ENCODE assay signal across 12 cellular contexts in the genomic region with DNA sequence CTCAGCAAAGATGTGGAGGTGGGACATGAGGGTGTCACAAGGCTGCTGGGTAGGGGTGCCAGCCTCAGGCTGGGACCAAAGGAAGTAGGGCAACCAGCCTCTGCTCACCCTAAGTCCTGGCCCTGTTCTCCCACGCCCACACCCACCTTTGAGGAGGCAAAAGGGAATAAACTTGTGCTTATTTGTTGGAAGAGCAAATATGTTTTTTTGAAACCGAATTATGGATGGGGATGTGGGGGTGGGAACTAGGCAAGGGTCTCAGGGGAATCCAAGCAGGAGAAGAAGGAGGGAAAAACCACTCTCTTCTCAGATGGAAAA. TPM values are rescaled to one million over a fixed set of nuclear protein-coding genes. Genes with fewer than 3 reads are reported as not detected.
DNase-seq lines count a peak whose midpoint lies in the region; ATAC-seq and TF ChIP-seq lines count a peak whose summit lies in the region.
"Had no signal": no experiment of that assay in that cellular context is flagged by ENCODE, and none has a peak within 500 bp of the region (broad histone marks: within the 10 kb centered on the region; RNA-seq: fewer than 3 reads in every experiment).

No MANE protein-coding gene starts in this region.

- peaks cover under 1% of the 10 kb centered on the region; the same call in 1 of the 2 replicates for H3K36me3 Mint-ChIP-seq in HFFc6 (ENCODE audit: low read depth)
- peaks cover 18% of the 10 kb centered on the region for H3K36me3 Mint-ChIP-seq in activated T-helper 2 cell treated with anti-CD3 and anti-CD28 coated beads, Interferon-gamma antibody, Interleukin-2, Interleukin-4, amounts not matched to agents 10 μg/mL and 5 μg/mL and 100 μg/mL, durations not matched to agents 14 hours and 24 hours and 36 hours (ENCODE audit: low read depth)

- H3K9ac ChIP-seq in BLaER1 treated with 17β-estradiol and CSF1 and Interleukin-3, amounts not matched to agents 10 nM and 100 nM = peak overlapping the region in 4 of 11 experiments; percentile 20 to 66 (median 51); a peak in 7 of 22 replicates
- H3K9ac ChIP-seq in IMR-90 (ENCODE audit: low read depth, low read length) = no peak overlapping the region

- peaks cover 49% of the 10 kb centered on the region for H3K4me1 Mint-ChIP-seq in HFFc6 (ENCODE audit: low read depth)
- peaks cover 58% of the 10 kb centered on the region for H3K4me1 Mint-ChIP-seq in activated T-helper 2 cell treated with anti-CD3 and anti-CD28 coated beads, Interferon-gamma antibody, Interleukin-2, Interleukin-4, amounts not matched to agents 10 μg/mL and 5 μg/mL and 100 μg/mL, durations not matched to agents 14 hours and 24 hours and 36 hours (ENCODE audit: low read depth)

- H4K20me1 ChIP-seq in BLaER1 treated with 17β-estradiol and CSF1 and Interleukin-3, amounts not matched to agents 10 nM and 100 nM = peaks cover 1 to 17% (median 15%) of the 10 kb centered on the region in 11 experiments
- 0 out of 2 replicates have a peak, but pooled peaks cover under 1% of the 10 kb centered on the region for H4K20me1 ChIP-seq in IMR-90 (ENCODE audit: insufficient read depth, low read length)

- no peak for TF ChIP-seq RAD21 in IMR-90 (IDR thresholded peaks at IDR 0.05; ENCODE audit: low read length)

- ATAC-seq in IMR-90 (ENCODE audit: low read depth) = no peak
- ATAC-seq in gastrocnemius medialis = no peak
- ATAC-seq: effector memory CD8-positive, alpha-beta T cell; GM23338 had no signal

- H3K56ac ChIP-seq in IMR-90 (ENCODE audit: extremely low read depth, insufficient read depth, low read length) = no peak overlapping the region

- peaks cover 55 to 74% (median 64%) of the 10 kb centered on the region in 10 experiments for H3K4me1 ChIP-seq in BLaER1 treated with 17β-estradiol and CSF1 and Interleukin-3, amounts not matched to agents 10 nM and 100 nM
- H3K4me1 ChIP-seq in IMR-90 (ENCODE audit: control insufficient read depth, insufficient read depth, low read length) (peaks cover 25% of the 10 kb centered on the region), esophagus muscularis mucosa (peaks cover 42 to 52% (median 49%) of the 10 kb centered on the region in 4 donors), gastrocnemius medialis (peaks cover 51 to 67% of the 10 kb centered on the region in 2 donors)

- H4K91ac ChIP-seq in IMR-90 (ENCODE audit: insufficient read depth, low read depth, low read length) = peak overlapping the region; percentile 54; the same call in 1 of the 2 replicates

- peaks cover 0 to 14% (median 0%) of the 10 kb centered on the region in 11 experiments; a peak in 4 of 22 replicates for H3K27me3 ChIP-seq in BLaER1 treated with 17β-estradiol and CSF1 and Interleukin-3, amounts not matched to agents 10 nM and 100 nM
- no peaks in the 10 kb centered on the region for H3K27me3 ChIP-seq in IMR-90 (ENCODE audit: control insufficient read depth, insufficient read depth, low read length)
- H3K27me3 ChIP-seq in esophagus muscularis mucosa = no peaks in the 10 kb centered on the region
- no peaks in the 10 kb centered on the region for H3K27me3 ChIP-seq in gastrocnemius medialis

- peak overlapping the region; percentile 73 for H2BK120ac ChIP-seq in IMR-90 (ENCODE audit: low read depth, low read length)

- WGBS in IMR-90 (ENCODE audit: extremely low coverage in 2 of 2, insufficient read length in 1 of 2), 2 experiments = no CpG with 5 or more reads among the region's 2 CpGs
- WGBS in esophagus muscularis mucosa = 89% methylated on average over 2 of the region's 2 CpGs

- peak overlapping the region; percentile 23; the same call in 1 of the 2 replicates for H2AK5ac ChIP-seq in IMR-90 (ENCODE audit: low read depth, low read length)

- intact Hi-C loops in IMR-90 (cut with micrococcal nuclease) = no loop called here
- intact Hi-C loops in esophagus muscularis mucosa (cut with DNase I) = loop anchor here (5.0 to 10.0 kb wide), 2 partner anchors 38 to 485 kb away; no protein-coding TSS in a partner anchor
- intact Hi-C loops in gastrocnemius medialis (cut with DNase I; ENCODE audit: low total_unique reads) = loop anchor here (1.0 to 2.0 kb wide), 3 partner anchors 11 to 63 kb away; no protein-coding TSS in a partner anchor
- intact Hi-C loops in activated T-helper 2 cell treated with anti-CD3 and anti-CD28 coated beads, Interferon-gamma antibody, Interleukin-2, Interleukin-4, amounts not matched to agents 10 μg/mL and 5 μg/mL and 100 μg/mL, durations not matched to agents 14 hours and 24 hours and 36 hours (cut with micrococcal nuclease) = no loop called here

- H3K36me3 ChIP-seq in BLaER1 treated with 17β-estradiol and CSF1 and Interleukin-3, amounts not matched to agents 10 nM and 100 nM = peaks cover 0 to 7% (median 0%) of the 10 kb centered on the region in 11 experiments; a peak in 5 of 22 replicates
- H3K36me3 ChIP-seq in IMR-90 (ENCODE audit: control insufficient read depth, insufficient read depth, low read length) (0 out of 2 replicates have a peak, but pooled peaks cover under 1% of the 10 kb centered on the region), esophagus muscularis mucosa (no peaks in the 10 kb centered on the region), gastrocnemius medialis (no peaks in the 10 kb centered on the region)

- TF ChIP-seq CTCF in IMR-90 (conservative IDR thresholded peaks at IDR 0.05; ENCODE audit: low read depth, low read length) (no peak), esophagus muscularis mucosa (IDR thresholded peaks at IDR 0.05) (no peak), gastrocnemius medialis (IDR thresholded peaks at IDR 0.05 in 4 of 5, conservative IDR thresholded peaks at IDR 0.05 in 1 of 5) (no peak), HFFc6 (IDR thresholded peaks at IDR 0.05) (no peak)

- H2AFZ ChIP-seq in IMR-90 (replicated peaks; ENCODE audit: low read length, poor library complexity) = peak overlapping the region; percentile 45

- no peaks in the 10 kb centered on the region for H3K9me3 Mint-ChIP-seq in HFFc6
- H3K9me3 Mint-ChIP-seq in activated T-helper 2 cell treated with anti-CD3 and anti-CD28 coated beads, Interferon-gamma antibody, Interleukin-2, Interleukin-4, amounts not matched to agents 10 μg/mL and 5 μg/mL and 100 μg/mL, durations not matched to agents 14 hours and 24 hours and 36 hours = no peaks in the 10 kb centered on the region
- H3K9me3 Mint-ChIP-seq: effector memory CD8-positive, alpha-beta T cell; GM23338 had no signal

- peak overlapping the region; percentile 83 for H2AK9ac ChIP-seq in IMR-90 (replicated peaks; ENCODE audit: low read depth, low read length, poor library complexity)

- CTCF ChIA-PET in IMR-90 (lab: Yijun Ruan, JAX) = no interaction called here

- H2BK15ac ChIP-seq in IMR-90 (ENCODE audit: low read depth, low read length) = peak overlapping the region; percentile 68; the same call in 1 of the 3 replicates

- no peak overlapping the region for H3K23ac ChIP-seq in IMR-90 (ENCODE audit: low read depth, low read length)

- peak overlapping the region; percentile 79; the same call in 1 of the 2 replicates for H2BK20ac ChIP-seq in IMR-90 (ENCODE audit: low read depth, low read length)

- no peak overlapping the region for H3K27ac Mint-ChIP-seq in HFFc6
- no peak overlapping the region for H3K27ac Mint-ChIP-seq in activated T-helper 2 cell treated with anti-CD3 and anti-CD28 coated beads, Interferon-gamma antibody, Interleukin-2, Interleukin-4, amounts not matched to agents 10 μg/mL and 5 μg/mL and 100 μg/mL, durations not matched to agents 14 hours and 24 hours and 36 hours
- H3K27ac Mint-ChIP-seq: GM23338 had no signal

- H4K8ac ChIP-seq in IMR-90 (ENCODE audit: low read depth in 2 of 2, low read length in 2 of 2) = peak overlapping the region in 1 of 2 experiments; percentile 66; a peak in 3 of 4 replicates

- peaks cover 12% of the 10 kb centered on the region for H3K9me1 ChIP-seq in IMR-90 (ENCODE audit: insufficient read depth, low read length)

- dilution Hi-C loops in IMR-90 (cut with HindIII; ENCODE audit: low sequenced_read_pairs, unreplicated experiment) = no loop called here

- H3K9me3 ChIP-seq in BLaER1 treated with 17β-estradiol and CSF1 and Interleukin-3, amounts not matched to agents 10 nM and 100 nM (replicated peaks in 1 of 11) = no peaks in the 10 kb centered on the region
- no peaks in the 10 kb centered on the region for H3K9me3 ChIP-seq in IMR-90 (ENCODE audit: control insufficient read depth, insufficient read depth, low read length)
- no peaks in the 10 kb centered on the region for H3K9me3 ChIP-seq in esophagus muscularis mucosa
- no peaks in the 10 kb centered on the region for H3K9me3 ChIP-seq in gastrocnemius medialis

- POLR2A ChIA-PET in IMR-90 (lab: Charles Lee; ENCODE audit: unreplicated experiment) = no interaction called here

- no peak overlapping the region for H3K14ac ChIP-seq in IMR-90 (replicated peaks; ENCODE audit: low read depth, low read length)

- no TSS peak for BruUV-seq in IMR-90 (replicated peaks; lab: Mats Ljungman, UMichigan)

- TF ChIP-seq EP300 in esophagus muscularis mucosa (IDR thresholded peaks at IDR 0.05) = no peak

- peak overlapping the region; percentile 31; the same call in 1 of the 2 replicates for H3K18ac ChIP-seq in IMR-90 (ENCODE audit: low read depth, low read length)

- DNase-seq in IMR-90 (no peak), esophagus muscularis mucosa (ENCODE audit: extremely low spot score) (no peak), gastrocnemius medialis (no peak), HFFc6 (no peak), NCI-H1417 (lab: John Stamatoyannopoulos, UW) (no peak)
- no peak for DNase-seq in activated T-helper 2 cell treated with anti-CD3 and anti-CD28 coated beads, Interferon-gamma antibody, Interleukin-2, Interleukin-4, amounts not matched to agents 10 μg/mL and 5 μg/mL and 100 μg/mL, durations not matched to agents 14 hours and 24 hours and 36 hours (ENCODE audit: low spot score)
- DNase-seq: activated T-cell treated with anti-CD3 and anti-CD28 coated beads, Interleukin-2, amount 50 U/mL, for 1 hour; effector memory CD8-positive, alpha-beta T cell; NCI-H2029; stimulated activated CD4-positive, alpha-beta T cell treated with anti-CD3 and anti-CD28 coated beads, Interleukin-15, amount 100 ng/mL, for 24 hours had no signal

- H3K79me1 ChIP-seq in IMR-90 (ENCODE audit: low read depth in 1 of 2, low read length in 2 of 2) = peaks cover under 1 to 8% of the 10 kb centered on the region in 2 experiments; a peak in 3 of 4 replicates

- peak overlapping the region; percentile 59 for H2BK5ac ChIP-seq in IMR-90 (ENCODE audit: low read depth, low read length, poor library complexity, severe bottlenecking)

- H3K4ac ChIP-seq in IMR-90 (ENCODE audit: low read depth, low read length) = peak overlapping the region; percentile 51

- no peak overlapping the region for H3K4me3 ChIP-seq in BLaER1 treated with 17β-estradiol and CSF1 and Interleukin-3, amounts not matched to agents 10 nM and 100 nM
- no peak overlapping the region for H3K4me3 ChIP-seq in IMR-90 (ENCODE audit: insufficient read depth, low read depth, low read length)
- H3K4me3 ChIP-seq in esophagus muscularis mucosa = no peak overlapping the region
- H3K4me3 ChIP-seq in gastrocnemius medialis = no peak overlapping the region
- H3K4me3 ChIP-seq: GM23338 had no signal

- TF ChIP-seq POLR2A in IMR-90 (IDR thresholded peaks at IDR 0.05; ENCODE audit: low read depth, low read length) (no peak), esophagus muscularis mucosa (IDR thresholded peaks at IDR 0.05; ENCODE audit: low read depth) (no peak), gastrocnemius medialis (IDR thresholded peaks at IDR 0.05) (no peak)

- H3K27me3 Mint-ChIP-seq in HFFc6 (ENCODE audit: insufficient read depth) = no peaks in the 10 kb centered on the region
- H3K27me3 Mint-ChIP-seq in activated T-helper 2 cell treated with anti-CD3 and anti-CD28 coated beads, Interferon-gamma antibody, Interleukin-2, Interleukin-4, amounts not matched to agents 10 μg/mL and 5 μg/mL and 100 μg/mL, durations not matched to agents 14 hours and 24 hours and 36 hours (ENCODE audit: low read depth) = no peaks in the 10 kb centered on the region
- H3K27me3 Mint-ChIP-seq: effector memory CD8-positive, alpha-beta T cell had no signal

- H3K4me3 Mint-ChIP-seq in HFFc6 = no peak overlapping the region
- no peak overlapping the region for H3K4me3 Mint-ChIP-seq in activated T-helper 2 cell treated with anti-CD3 and anti-CD28 coated beads, Interferon-gamma antibody, Interleukin-2, Interleukin-4, amounts not matched to agents 10 μg/mL and 5 μg/mL and 100 μg/mL, durations not matched to agents 14 hours and 24 hours and 36 hours (ENCODE audit: low read depth)
- H3K4me3 Mint-ChIP-seq: GM23338 had no signal

- H3K27ac ChIP-seq in BLaER1 treated with 17β-estradiol and CSF1 and Interleukin-3, amounts not matched to agents 10 nM and 100 nM = peak overlapping the region in 8 of 11 experiments; percentile 11 to 86 (median 56); a peak in 14 of 22 replicates
- H3K27ac ChIP-seq in IMR-90 (ENCODE audit: insufficient read depth, low read length) = no peak overlapping the region
- H3K27ac ChIP-seq in esophagus muscularis mucosa (replicated peaks in 1 of 4) = peak overlapping the region; percentile 68 to 99 (median 96)
- H3K27ac ChIP-seq in gastrocnemius medialis = peak overlapping the region; percentile 96 to 100 (median 99)

- peak overlapping the region; percentile 57 to 99 (median 93) for H3K4me2 ChIP-seq in BLaER1 treated with 17β-estradiol and CSF1 and Interleukin-3, amounts not matched to agents 10 nM and 100 nM
- H3K4me2 ChIP-seq in IMR-90 (ENCODE audit: low read depth, low read length) = no peak overlapping the region
- H3K4me2 ChIP-seq: GM23338 had no signal

- peak overlapping the region; percentile 5; the same call in 1 of the 2 replicates for H4K5ac ChIP-seq in IMR-90 (ENCODE audit: low read depth, low read length)

- in situ Hi-C loops in IMR-90 (cut with MboI; ENCODE audit: low sequenced_read_pairs) (loop anchor here (10.0 kb wide), 1 partner anchor 135 kb away; the partner anchor contains the start of gene ARL8B), gastrocnemius medialis (cut with MboI; ENCODE audit: low sequenced_read_pairs in 4 of 4) (loop anchor here in 1 of 4 donors (25.0 kb wide), 1 partner anchor 198 kb away; the partner anchor contains the start of gene EDEM1)

RNA-seq across cellular contexts. Expression of gene BHLHE40, which starts 10.4 kb away (rescaled TPM):
- total RNA-seq in IMR-90 (2012; rRNA removed) (22.8 and 24.2 TPM in 2 replicates), esophagus muscularis mucosa (100 to 1,000 TPM in 1 of 4 donors, 10 to 100 TPM in 2, 1 to 10 TPM in 1; 8.3 to 170 (median 19.4) TPM), gastrocnemius medialis (10 to 100 TPM; 19.2 to 96.7 (median 45.3) TPM)
- 31.1 and 31.8 TPM in 2 replicates for polyA plus RNA-seq in IMR-90 (2012; rRNA removed)
- polyA plus RNA-seq in IMR-90 (2012; cell fraction: cytosol; rRNA removed) = 26.0 and 43.6 TPM in 2 replicates
- 147 and 366 TPM in 2 replicates for polyA plus RNA-seq in IMR-90 (2012; cell fraction: nucleus; rRNA removed; ENCODE audit: low replicate concordance)
- total RNA-seq in HFFc6 (2021; fragmentation: NEBNext Ultra II Directional; extraction: Animal tissue kit (Norgen Biotek cat#: 25700)) = 10 to 100 TPM; 10.2 to 11.8 (median 10.7) TPM
- 421 and 425 TPM in 2 replicates for total RNA-seq in activated T-helper 2 cell treated with anti-CD3 and anti-CD28 coated beads, Interferon-gamma antibody, Interleukin-2, Interleukin-4, amounts not matched to agents 10 μg/mL and 5 μg/mL and 100 μg/mL, durations not matched to agents 14 hours and 24 hours and 36 hours

Comparison
In these comparisons a context has a peak if more than half of its experiments do, and no peak if none do; other contexts are left out.
1. intact Hi-C loops: an anchor here in esophagus muscularis mucosa (5.0 to 10.0 kb wide) and gastrocnemius medialis (1.0 to 2.0 kb wide); none called in IMR-90 and activated T-helper 2 cell treated with anti-CD3 and anti-CD28 coated beads, Interferon-gamma antibody, Interleukin-2, Interleukin-4, amounts not matched to agents 10 μg/mL and 5 μg/mL and 100 μg/mL, durations not matched to agents 14 hours and 24 hours and 36 hours.